In the genomic region with DNA sequence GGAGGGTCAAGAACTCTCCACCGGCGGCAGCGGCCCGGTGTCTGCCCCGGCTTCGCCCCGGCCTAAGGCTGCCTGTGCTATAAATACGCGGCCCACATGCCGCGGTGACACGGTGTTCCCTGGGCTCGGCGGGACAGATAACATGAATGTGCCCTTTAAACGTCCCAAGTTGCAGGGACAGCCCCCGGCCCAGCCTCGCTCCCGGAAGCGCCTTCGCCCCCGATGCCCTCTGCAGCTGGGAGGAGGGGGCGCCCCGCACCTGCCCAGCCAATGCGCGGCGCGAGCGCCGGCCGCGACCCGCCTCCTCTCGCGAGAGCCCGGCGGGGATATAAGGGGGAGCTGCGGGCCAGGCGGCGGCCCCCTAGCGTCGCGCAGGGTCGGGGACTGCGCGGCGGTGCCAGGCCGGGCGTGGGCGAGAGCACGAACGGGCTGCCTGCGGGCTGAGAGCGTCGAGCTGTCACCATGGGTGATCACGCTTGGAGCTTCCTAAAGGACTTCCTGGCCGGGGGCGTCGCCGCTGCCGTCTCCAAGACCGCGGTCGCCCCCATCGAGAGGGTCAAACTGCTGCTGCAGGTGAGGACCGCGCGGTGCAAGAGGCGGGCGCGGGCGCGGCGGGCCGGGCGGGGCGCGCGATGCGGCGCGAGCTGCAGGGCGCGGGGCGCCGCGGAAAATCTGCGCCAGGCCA, we compare ENCODE assay signal across 1 cellular context.
TF ChIP-seq lines count a peak whose summit lies in the region.

SLC25A4 (plus strand) TSS at position 356 of the 685 bp plus-strand sequence; CDS start at position 463, 107 bp downstream.

TF ChIP-seq in GM12878, 131 proteins besides CTCF, POLR2A, EP300 and RAD21 (continued from another document):
- TF ChIP-seq FOXM1 (IDR thresholded peaks at IDR 0.05; ENCODE audit: low read depth, low read length) = no peak
- TF ChIP-seq, protein P1, sequence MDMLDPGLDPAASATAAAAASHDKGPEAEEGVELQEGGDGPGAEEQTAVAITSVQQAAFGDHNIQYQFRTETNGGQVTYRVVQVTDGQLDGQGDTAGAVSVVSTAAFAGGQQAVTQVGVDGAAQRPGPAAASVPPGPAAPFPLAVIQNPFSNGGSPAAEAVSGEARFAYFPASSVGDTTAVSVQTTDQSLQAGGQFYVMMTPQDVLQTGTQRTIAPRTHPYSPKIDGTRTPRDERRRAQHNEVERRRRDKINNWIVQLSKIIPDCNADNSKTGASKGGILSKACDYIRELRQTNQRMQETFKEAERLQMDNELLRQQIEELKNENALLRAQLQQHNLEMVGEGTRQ (IDR thresholded peaks at IDR 0.05; ENCODE audit: borderline replicate concordance, low read depth, low read length) = no peak; the same call in 1 of the 2 replicates
- TF ChIP-seq RUNX3 (IDR thresholded peaks at IDR 0.05; ENCODE audit: low read length) = peak; percentile 25; the same call in 1 of the 2 replicates
- TF ChIP-seq RELA (IDR thresholded peaks at IDR 0.05; ENCODE audit: borderline replicate concordance, partially characterized antibody) = no peak
- TF ChIP-seq, protein P2, sequence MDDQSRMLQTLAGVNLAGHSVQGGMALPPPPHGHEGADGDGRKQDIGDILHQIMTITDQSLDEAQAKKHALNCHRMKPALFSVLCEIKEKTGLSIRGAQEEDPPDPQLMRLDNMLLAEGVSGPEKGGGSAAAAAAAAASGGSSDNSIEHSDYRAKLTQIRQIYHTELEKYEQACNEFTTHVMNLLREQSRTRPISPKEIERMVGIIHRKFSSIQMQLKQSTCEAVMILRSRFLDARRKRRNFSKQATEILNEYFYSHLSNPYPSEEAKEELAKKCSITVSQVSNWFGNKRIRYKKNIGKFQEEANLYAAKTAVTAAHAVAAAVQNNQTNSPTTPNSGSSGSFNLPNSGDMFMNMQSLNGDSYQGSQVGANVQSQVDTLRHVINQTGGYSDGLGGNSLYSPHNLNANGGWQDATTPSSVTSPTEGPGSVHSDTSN (IDR thresholded peaks at IDR 0.05; ENCODE audit: insufficient replicate concordance, low read depth, low read length) = no peak
- no peak; the same call in 1 of the 2 replicates for TF ChIP-seq MYB (IDR thresholded peaks at IDR 0.05; ENCODE audit: borderline replicate concordance, low read depth, low read length)
- TF ChIP-seq STAT1 (conservative IDR thresholded peaks at IDR 0.05) = 0 out of 2 replicates have a peak, but pooled peaks have one; percentile 26
- no peak for TF ChIP-seq CEBPZ (IDR thresholded peaks at IDR 0.05; ENCODE audit: low read depth, low read length)
- no peak for TF ChIP-seq KAT2A (conservative IDR thresholded peaks at IDR 0.05; ENCODE audit: control insufficient read depth, low read depth, low read length)
TF ChIP-seq in GM12878: peak in this region for 48.
